In the genomic region with DNA sequence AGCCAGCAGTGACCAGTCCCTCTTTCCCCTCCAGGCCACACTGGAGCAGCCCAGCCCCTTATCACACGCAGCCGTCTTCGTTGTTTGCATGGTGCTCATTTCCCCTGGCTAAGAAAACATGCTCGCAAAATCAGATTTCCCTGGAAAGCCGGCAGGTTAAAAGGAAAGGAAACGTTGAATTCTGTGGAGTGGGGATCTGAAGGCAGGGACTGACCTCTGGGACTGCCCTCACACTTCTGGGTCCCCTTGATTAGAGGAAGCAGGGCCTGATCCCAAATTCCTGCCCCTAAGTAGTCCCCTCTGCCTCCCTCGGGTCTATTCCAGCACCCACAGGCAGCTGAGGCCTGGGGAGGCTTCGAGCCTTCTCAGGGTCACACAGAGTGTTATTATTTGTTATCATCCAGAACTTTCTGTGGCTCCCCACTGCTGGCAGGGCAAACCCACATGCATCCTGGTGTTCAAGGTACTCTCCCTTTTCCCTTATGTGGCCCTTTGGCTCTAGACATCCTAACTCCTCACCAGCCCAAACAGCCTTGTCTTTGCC, we compare ENCODE assay signal across 20 cellular contexts.
"Had no signal": no experiment of that assay in that cellular context is flagged by ENCODE, and none has a peak within 500 bp of the region (broad histone marks: within the 10 kb centered on the region; RNA-seq: fewer than 3 reads in every experiment).

No MANE protein-coding gene starts in this region.

- H3K27ac ChIP-seq: adrenal gland, breast epithelium, esophagus muscularis mucosa, psoas muscle, SK-N-MC, skin epidermis, thoracic aorta had no signal

- H3K4me3 ChIP-seq: adrenal gland, breast epithelium, esophagus muscularis mucosa, lung, psoas muscle, SK-N-MC, skin epidermis, thoracic aorta had no signal

- H3K4me1 Mint-ChIP-seq: T-cell had no signal

- H3K4me3 Mint-ChIP-seq: activated T-helper 1 cell treated with anti-CD3 and anti-CD28 coated beads, Interleukin-12 subunit alpha, Interleukin-12 subunit beta, Interleukin-2, Interleukin-4 antibody, amounts not matched to agents 30 ng/mL and 10 ng/mL and 1 ng/mL, durations not matched to agents 14 hours and 24 hours and 36 hours; nephron progenitor cell; T-cell had no signal

- H3K36me3 ChIP-seq: adrenal gland, breast epithelium, esophagus muscularis mucosa, thoracic aorta had no signal

- H3K9me3 Mint-ChIP-seq: activated naive CD4-positive, alpha-beta T cell treated with anti-CD3 and anti-CD28 coated beads, Interleukin-2, amount 50 U/mL, for 72 hours; activated T-helper 1 cell treated with anti-CD3 and anti-CD28 coated beads, Interleukin-12 subunit alpha, Interleukin-12 subunit beta, Interleukin-2, Interleukin-4 antibody, amounts not matched to agents 30 ng/mL and 10 ng/mL and 1 ng/mL, durations not matched to agents 14 hours and 24 hours and 36 hours; nephron progenitor cell; T-cell had no signal

- H3K27me3 ChIP-seq: adrenal gland, breast epithelium had no signal

- H3K4me1 ChIP-seq: breast epithelium, esophagus muscularis mucosa, psoas muscle had no signal

- DNase-seq: activated CD4-positive, alpha-beta T cell treated with anti-CD3 and anti-CD28 coated beads, Interleukin-2, amount 50 U/mL, for 1 hour; activated gamma-delta T cell treated with Interleukin-2 at 50 U/mL for 16 hours; activated T-cell treated with anti-CD3 and anti-CD28 coated beads for 4 hours; effector CD8-positive, alpha-beta T cell; midbrain; nephron progenitor cell; psoas muscle; right cardiac atrium; stimulated activated CD4-positive, alpha-beta T cell treated with anti-CD3 and anti-CD28 coated beads, Interleukin-4, amount 100 ng/mL, for 1 hour had no signal

- H3K27ac Mint-ChIP-seq: activated naive CD4-positive, alpha-beta T cell treated with anti-CD3 and anti-CD28 coated beads, Interleukin-2, amount 50 U/mL, for 72 hours; activated T-helper 1 cell treated with anti-CD3 and anti-CD28 coated beads, Interleukin-12 subunit alpha, Interleukin-12 subunit beta, Interleukin-2, Interleukin-4 antibody, amounts not matched to agents 30 ng/mL and 10 ng/mL and 1 ng/mL, durations not matched to agents 14 hours and 24 hours and 36 hours; nephron progenitor cell; T-cell had no signal

- ATAC-seq: activated CD4-positive, CD25-positive, alpha-beta regulatory T cell treated with anti-CD3 and anti-CD28 coated beads, Interleukin-2, amount 50 U/mL, for 24 hours; activated naive CD4-positive, alpha-beta T cell treated with anti-CD3 and anti-CD28 coated beads, Interleukin-2, amount 50 U/mL, for 72 hours; psoas muscle; T-cell had no signal

- H3K36me3 Mint-ChIP-seq: activated naive CD4-positive, alpha-beta T cell treated with anti-CD3 and anti-CD28 coated beads, Interleukin-2, amount 50 U/mL, for 72 hours; T-cell had no signal

- H3K9me3 ChIP-seq: adrenal gland, breast epithelium, psoas muscle, thoracic aorta had no signal
